Comparison of ENCODE assay signal across 23 cellular contexts in the genomic region with DNA sequence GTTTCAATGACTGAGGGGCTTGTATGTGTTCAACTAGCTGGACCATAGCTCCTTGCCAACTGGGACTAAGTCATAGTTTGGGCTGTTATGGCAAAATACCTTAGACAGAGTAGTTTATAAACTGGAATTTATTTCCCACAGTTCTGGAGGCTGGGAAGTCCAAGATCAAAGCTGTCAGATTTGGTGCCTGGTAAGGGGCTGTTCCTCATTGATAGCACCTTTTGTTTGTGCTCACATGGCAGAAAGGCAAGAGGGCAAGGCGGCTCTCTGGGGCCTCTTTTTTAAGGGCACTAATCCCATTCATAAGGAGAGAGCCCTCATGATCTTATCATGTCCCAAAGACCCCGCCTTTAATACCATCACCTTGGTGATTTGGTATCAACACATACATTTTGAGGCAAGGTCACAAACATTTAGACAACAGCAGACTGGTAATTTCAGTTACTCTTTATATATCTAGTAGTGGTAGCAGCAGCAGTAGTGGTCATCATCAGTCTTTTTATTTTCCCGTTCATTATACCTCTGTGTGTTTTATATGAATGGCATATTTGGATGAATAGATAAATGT.
DNase-seq lines count a peak whose midpoint lies in the region; ATAC-seq and TF ChIP-seq lines count a peak whose summit lies in the region.
"Had no signal": no experiment of that assay in that cellular context is flagged by ENCODE, and none has a peak within 500 bp of the region (broad histone marks: within the 10 kb centered on the region; RNA-seq: fewer than 3 reads in every experiment).

No MANE protein-coding gene starts in this region.

- TF ChIP-seq CTCF in HFFc6 (IDR thresholded peaks at IDR 0.05) (no peak), PC-9 (conservative IDR thresholded peaks at IDR 0.05) (no peak), tibial artery (IDR thresholded peaks at IDR 0.05) (no peak)

- peaks cover 69% of the 10 kb centered on the region for H3K4me1 Mint-ChIP-seq in HFFc6 (ENCODE audit: low read depth)
- H3K4me1 Mint-ChIP-seq: T-cell had no signal

- H3K4me2 ChIP-seq in PC-9 = no peak overlapping the region; the same call in 1 of the 2 replicates

- H3K79me2 ChIP-seq in ACC112 (ENCODE audit: control insufficient read depth, insufficient read depth, low read length, unreplicated experiment) = no peaks in the 10 kb centered on the region
- H3K79me2 ChIP-seq in PC-9 (ENCODE audit: low read depth) = no peaks in the 10 kb centered on the region

- H3K27ac Mint-ChIP-seq in HFFc6 = peak overlapping the region; percentile 63
- H3K27ac Mint-ChIP-seq: activated CD8-positive, alpha-beta memory T cell treated with anti-CD3 and anti-CD28 coated beads, Interleukin-2, amount 10 ng/mL, durations not matched to agents 7 days and 5 days; progenitor cell of endocrine pancreas; T-cell; WTC11 had no signal

- H3K36me3 ChIP-seq in ACC112 (ENCODE audit: insufficient read depth, low read length) (no peaks in the 10 kb centered on the region), PC-9 (ENCODE audit: low read depth) (no peaks in the 10 kb centered on the region), tibial artery (no peaks in the 10 kb centered on the region)
- H3K36me3 ChIP-seq: BE2C, sigmoid colon, transverse colon had no signal

- H4K20me1 ChIP-seq in PC-9 (ENCODE audit: insufficient read depth) = no peaks in the 10 kb centered on the region

- POLR2A ChIA-PET in PC-9 (lab: Charles Lee; ENCODE audit: unreplicated experiment) = no interaction called here

- CTCF ChIA-PET in PC-9 (lab: Charles Lee) = no interaction called here

- H3K27me3 ChIP-seq in ACC112 (ENCODE audit: insufficient read depth, low read length) (no peaks in the 10 kb centered on the region), PC-9 (ENCODE audit: insufficient read depth, low read depth) (no peaks in the 10 kb centered on the region), tibial artery (no peaks in the 10 kb centered on the region)
- H3K27me3 ChIP-seq: BE2C, sigmoid colon, transverse colon had no signal

- H3K27ac ChIP-seq in ACC112 (ENCODE audit: low read depth, low read length) (peak overlapping the region; percentile 51), PC-9 (peak overlapping the region; percentile 52), tibial artery (no peak overlapping the region)
- H3K27ac ChIP-seq: sigmoid colon, transverse colon had no signal

- H3K27me3 Mint-ChIP-seq in HFFc6 (ENCODE audit: insufficient read depth) = no peaks in the 10 kb centered on the region; the same call in 1 of the 2 replicates
- H3K27me3 Mint-ChIP-seq: progenitor cell of endocrine pancreas had no signal

- no TSS peak for BruUV-seq in PC-9 (replicated peaks; lab: Mats Ljungman, UMichigan)

- H3K9me2 ChIP-seq in PC-9 (ENCODE audit: insufficient read depth) = no peaks in the 10 kb centered on the region

- intact Hi-C loops in PC-9 (cut with micrococcal nuclease; ENCODE audit: unreplicated experiment) = loop anchor here (2.0 to 10.0 kb wide), 3 partner anchors 165 to 1765 kb away; no protein-coding TSS in a partner anchor
- intact Hi-C loops in tibial artery (cut with DNase I; ENCODE audit: low total_unique reads) = no loop called here

- DNase-seq in HFFc6 = no peak
- no peak for DNase-seq in PC-9
- DNase-seq in kidney tubule cell (ENCODE audit: low spot score) = peak; percentile 19
- no peak for DNase-seq in retina
- DNase-seq in tibial artery = no peak
- DNase-seq in kidney glomerular epithelial cell (lab: John Stamatoyannopoulos, UW) = no peak
- DNase-seq: activated CD4-positive, alpha-beta T cell treated with anti-CD3 and anti-CD28 coated beads, Interleukin-2, amount 50 U/mL, for 1 hour; activated naive CD4-positive, alpha-beta T cell treated with Interleukin-2 at 50 U/mL for 16 hours; BE2C; effector CD4-positive, alpha-beta T cell; Karpas-422; NCI-H1048; NCI-H1694; NCI-H524 treated with DMSO at 0.1 percent for 48 hours; sigmoid colon; T-cell; transverse colon had no signal

- H2AFZ ChIP-seq in ACC112 (ENCODE audit: low read length, unreplicated experiment) (no peak overlapping the region), PC-9 (no peak overlapping the region)

- peaks cover 9% of the 10 kb centered on the region for H3K36me3 Mint-ChIP-seq in HFFc6 (ENCODE audit: low read depth)
- H3K36me3 Mint-ChIP-seq: activated CD8-positive, alpha-beta memory T cell treated with anti-CD3 and anti-CD28 coated beads, Interleukin-2, amount 10 ng/mL, durations not matched to agents 7 days and 5 days; T-cell; WTC11 had no signal

- H3K4me3 ChIP-seq in ACC112 (ENCODE audit: low read depth, low read length) (no peak overlapping the region), PC-9 (no peak overlapping the region), tibial artery (no peak overlapping the region)
- H3K4me3 ChIP-seq: lung, sigmoid colon, transverse colon had no signal

- no peak overlapping the region for H3K4me3 Mint-ChIP-seq in HFFc6
- H3K4me3 Mint-ChIP-seq: activated CD8-positive, alpha-beta memory T cell treated with anti-CD3 and anti-CD28 coated beads, Interleukin-2, amount 10 ng/mL, durations not matched to agents 7 days and 5 days; T-cell; WTC11 had no signal

- ATAC-seq in HG02759 (IDR thresholded peaks at IDR 0.05; ENCODE audit: unreplicated experiment) = no peak
- ATAC-seq: T-cell, WTC11 had no signal

- H3F3A ChIP-seq in PC-9 (ENCODE audit: insufficient read depth, low read depth) = 0 out of 2 replicates have a peak, but pooled peaks cover 2% of the 10 kb centered on the region

- H3K9me3 ChIP-seq in PC-9 (ENCODE audit: insufficient read depth, low read depth) = no peaks in the 10 kb centered on the region
- no peaks in the 10 kb centered on the region for H3K9me3 ChIP-seq in tibial artery
- H3K9me3 ChIP-seq: BE2C, sigmoid colon, transverse colon had no signal

- H3K4me1 ChIP-seq in ACC112 (ENCODE audit: control insufficient read depth, insufficient read depth, low read length, unreplicated experiment) (peaks cover 43% of the 10 kb centered on the region), PC-9 (replicated peaks; ENCODE audit: insufficient read depth) (peaks cover 12% of the 10 kb centered on the region), tibial artery (peaks cover 0 to 12% (median 0%) of the 10 kb centered on the region in 4 donors)
- H3K4me1 ChIP-seq: BE2C, transverse colon had no signal

- H3K9me3 Mint-ChIP-seq in HFFc6 = peaks cover 10% of the 10 kb centered on the region

Comparison
In these comparisons a context has a peak if more than half of its experiments do, and no peak if none do; other contexts are left out.
1. H3K27ac ChIP-seq: peak in ACC112 (single experiment) and PC-9 (single experiment); none in tibial artery (0 of 2).